12 cellular contexts compared by ENCODE assay signal in genomic region chr14:68665792-68666195, GRCh38.
A peak's percentile ranks its signal among the peaks of the same experiment; 100 is the strongest.
DNase-seq lines count a peak whose midpoint lies in the region; ATAC-seq and TF ChIP-seq lines count a peak whose summit lies in the region.
"Had no signal": no experiment of that assay in that cellular context is flagged by ENCODE, and none has a peak within 500 bp of the region (broad histone marks: within the 10 kb centered on the region; RNA-seq: fewer than 3 reads in every experiment).

No MANE protein-coding gene starts in this region.

- no peaks in the 10 kb centered on the region for H3K27me3 ChIP-seq in BLaER1
- no peaks in the 10 kb centered on the region for H3K27me3 ChIP-seq in fibroblast of lung (ENCODE audit: control insufficient read depth, insufficient read depth, low read length)
- H3K27me3 ChIP-seq in prostate gland (replicated peaks; ENCODE audit: insufficient read depth), result no peaks in the 10 kb centered on the region

- peaks cover 9% of the 10 kb centered on the region; the same call in 1 of the 2 replicates for H3K9me3 ChIP-seq in BLaER1
- no peaks in the 10 kb centered on the region for H3K9me3 ChIP-seq in fibroblast of lung (ENCODE audit: control insufficient read depth, insufficient read depth, low read depth, low read length)
- H3K9me3 ChIP-seq in prostate gland, result no peaks in the 10 kb centered on the region

- H3K4me2 ChIP-seq in BLaER1 (peak overlapping the region; percentile 82), fibroblast of lung (ENCODE audit: extremely low read depth, insufficient read depth, low read length) (no peak overlapping the region)

- H3K27ac ChIP-seq in BLaER1, result peak overlapping the region; percentile 50; the same call in 1 of the 2 replicates
- H3K27ac ChIP-seq in fibroblast of lung (ENCODE audit: insufficient read depth, low read length), result peak overlapping the region; percentile 9
- H3K27ac ChIP-seq in prostate gland, result peak overlapping the region; percentile 10 to 42
- H3K27ac ChIP-seq: epithelial cell of prostate had no signal

- H3K4me3 ChIP-seq in BLaER1, result no peak overlapping the region
- no peak overlapping the region for H3K4me3 ChIP-seq in fibroblast of lung (replicated peaks in 1 of 4; ENCODE audit: control extremely low read depth in 1 of 4, insufficient read depth in 1 of 4, low read depth in 3 of 4, low read length in 4 of 4)
- no peak overlapping the region for H3K4me3 ChIP-seq in prostate gland

- no peaks in the 10 kb centered on the region for H3K79me2 ChIP-seq in fibroblast of lung (ENCODE audit: control insufficient read depth, insufficient read depth, low read length)

- ATAC-seq in GM18873 (IDR thresholded peaks at IDR 0.05; ENCODE audit: low FRiP score, unreplicated experiment) (no peak), GM18502 (IDR thresholded peaks at IDR 0.05; ENCODE audit: poor library complexity, unreplicated experiment) (no peak)

- no peak overlapping the region for H3K9ac ChIP-seq in BLaER1
- no peak overlapping the region for H3K9ac ChIP-seq in fibroblast of lung (ENCODE audit: insufficient read depth, low read length)

- H3K4me1 ChIP-seq in BLaER1 (peaks cover 100% of the 10 kb centered on the region), fibroblast of lung (ENCODE audit: control insufficient read depth, extremely low read depth, insufficient read depth, low read length) (peaks cover 54% of the 10 kb centered on the region), prostate gland (replicated peaks) (peaks cover 20% of the 10 kb centered on the region)

- H2AFZ ChIP-seq in fibroblast of lung (ENCODE audit: low read length), result no peak overlapping the region

- no peak for TF ChIP-seq CTCF in fibroblast of lung (conservative IDR thresholded peaks at IDR 0.05 in 1 of 2, IDR thresholded peaks at IDR 0.05 in 1 of 2; ENCODE audit: low read depth in 1 of 2, low read length in 2 of 2)
- TF ChIP-seq CTCF in prostate gland (IDR thresholded peaks at IDR 0.05), result no peak

- DNase-seq in NCI-H2171 (lab: John Stamatoyannopoulos, UW) (peak; percentile 26), fibroblast of lung (ENCODE audit: low read depth in 2 of 2) (no peak), prostate gland (ENCODE audit: low spot score) (no peak), amniotic stem cell (lab: John Stamatoyannopoulos, UW) (no peak)
- DNase-seq in activated CD4-positive, CD25-positive, alpha-beta regulatory T cell (lab: John Stamatoyannopoulos, UW), result no peak
- DNase-seq: anterior cingulate cortex, kidney, NCI-H446 treated with DMSO at 0.1 percent for 48 hours had no signal

- H4K20me1 ChIP-seq in BLaER1 (no peaks in the 10 kb centered on the region), fibroblast of lung (ENCODE audit: control insufficient read depth, extremely low read depth, insufficient read depth, low read length) (no peaks in the 10 kb centered on the region)

- no peaks in the 10 kb centered on the region for H3K36me3 ChIP-seq in BLaER1
- no peaks in the 10 kb centered on the region for H3K36me3 ChIP-seq in fibroblast of lung (ENCODE audit: control insufficient read depth, insufficient read depth, low read length)
- H3K36me3 ChIP-seq in prostate gland, result no peaks in the 10 kb centered on the region

- intact Hi-C loops in prostate gland (cut with DNase I), result no loop called here

- no peak for TF ChIP-seq POLR2A in prostate gland (IDR thresholded peaks at IDR 0.05)
